In the genomic region with DNA sequence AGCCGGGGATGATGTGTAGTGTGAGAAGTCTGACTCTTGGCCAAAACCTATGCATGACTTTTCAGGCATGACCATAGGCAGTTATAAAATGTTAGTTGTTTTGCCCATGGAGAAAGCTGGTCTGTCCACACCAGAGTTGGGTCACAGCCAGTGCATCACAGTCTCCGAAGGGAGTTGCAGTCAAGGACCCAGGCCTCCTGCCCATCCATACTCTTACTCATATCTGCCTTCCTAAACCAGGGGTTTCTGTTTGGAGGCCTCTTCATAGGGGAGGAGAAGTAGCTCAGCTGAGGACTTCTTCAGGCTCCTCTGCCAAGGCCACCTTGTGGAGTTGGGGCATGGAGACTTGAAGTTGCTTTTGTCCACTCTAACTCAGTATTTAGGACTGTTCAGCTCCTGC, we compare ENCODE assay signal across 24 cellular contexts.
"Had no signal": no experiment of that assay in that cellular context is flagged by ENCODE, and none has a peak within 500 bp of the region (broad histone marks: within the 10 kb centered on the region; RNA-seq: fewer than 3 reads in every experiment).

No MANE protein-coding gene starts in this region.

- H3K4me1 Mint-ChIP-seq: immature natural killer cell, mesothelial cell of epicardium had no signal

- H3K9me3 ChIP-seq: colonic mucosa, esophagus muscularis mucosa, gastroesophageal sphincter, heart left ventricle, lower lobe of right lung, mucosa of descending colon had no signal

- H3K27me3 ChIP-seq: colonic mucosa, dorsolateral prefrontal cortex, esophagus muscularis mucosa, foreskin keratinocyte, gastroesophageal sphincter, heart left ventricle, hepatocyte, left lung had no signal

- H3K27ac ChIP-seq: colonic mucosa, dorsolateral prefrontal cortex, esophagus muscularis mucosa, foreskin keratinocyte, gastroesophageal sphincter, heart left ventricle, hepatocyte, left lung, lower lobe of right lung had no signal

- H3K4me1 ChIP-seq: colonic mucosa, foreskin keratinocyte, heart left ventricle, left lung, lower lobe of right lung had no signal

- ATAC-seq: foreskin keratinocyte, gastroesophageal sphincter, heart left ventricle, left colon, left lung, left ventricle myocardium superior, lower lobe of right lung, mucosa of descending colon had no signal

- H3K27me3 Mint-ChIP-seq: dendritic cell treated with granulocyte-macrophage colony-stimulating factor and Interleukin-4, amounts not matched to agents 40 ng/mL and 50 ng/mL, for 4 days had no signal

- DNase-seq: cerebellar nuclear complex; colonic mucosa; cortex of kidney; dorsolateral prefrontal cortex; effector CD4-positive, alpha-beta T cell; effector memory CD4-positive, alpha-beta T cell; foreskin keratinocyte; heart left ventricle; hypothalamus; immature natural killer cell; islet precursor cell; kidney; kidney glomerular epithelial cell; left colon; left ventricle myocardium superior; lower lobe of right lung; mesenchymal stem cell; mucosa of descending colon had no signal

- H3K27ac Mint-ChIP-seq: dendritic cell treated with granulocyte-macrophage colony-stimulating factor and Interleukin-4, amounts not matched to agents 40 ng/mL and 50 ng/mL, for 4 days; immature natural killer cell; mesothelial cell of epicardium had no signal

- H3K4me3 Mint-ChIP-seq: dendritic cell treated with granulocyte-macrophage colony-stimulating factor and Interleukin-4, amounts not matched to agents 40 ng/mL and 50 ng/mL, for 4 days; immature natural killer cell; mesothelial cell of epicardium had no signal

- H3K4me2 ChIP-seq: hepatocyte had no signal

- H3K36me3 ChIP-seq: colonic mucosa, esophagus muscularis mucosa, gastroesophageal sphincter, heart left ventricle, left lung, lower lobe of right lung had no signal

- H3K36me3 Mint-ChIP-seq: mesothelial cell of epicardium had no signal

- H2AFZ ChIP-seq: hepatocyte had no signal

- H3K4me3 ChIP-seq: colonic mucosa, dorsolateral prefrontal cortex, esophagus muscularis mucosa, gastroesophageal sphincter, heart left ventricle, hepatocyte, left lung, lower lobe of right lung, mucosa of descending colon had no signal
